ENCODE assay signal across 14 cellular contexts in the genomic region with DNA sequence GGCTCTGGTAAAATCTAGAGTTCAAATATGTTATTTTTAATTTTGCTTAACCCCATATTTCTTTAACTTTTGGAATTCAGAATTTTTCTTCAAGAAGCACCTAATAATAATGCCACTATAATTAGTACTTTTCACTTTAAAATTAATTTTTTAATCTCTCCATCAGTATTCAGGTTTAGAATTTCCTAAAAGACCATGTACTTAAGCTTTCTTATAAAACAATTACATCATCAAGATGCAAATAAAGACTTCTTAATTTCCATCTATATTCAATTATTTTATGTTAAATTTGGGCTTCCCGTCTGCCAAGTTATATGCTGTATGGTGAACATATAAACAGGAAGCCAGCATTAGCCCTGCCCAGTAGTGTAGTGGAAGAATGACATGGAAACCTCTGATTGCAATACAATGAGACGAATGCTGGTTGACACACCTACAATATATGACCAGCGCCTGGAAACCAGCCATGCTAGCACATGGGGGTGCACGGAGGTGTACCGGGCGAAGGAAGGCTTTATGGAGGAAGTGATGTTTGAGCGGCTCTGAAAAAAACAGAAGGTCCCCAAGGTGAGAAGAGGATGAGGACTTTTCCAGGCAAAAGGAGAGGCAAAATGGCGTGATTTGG.
"Had no signal": no experiment of that assay in that cellular context is flagged by ENCODE, and none has a peak within 500 bp of the region (broad histone marks: within the 10 kb centered on the region; RNA-seq: fewer than 3 reads in every experiment).

No MANE protein-coding gene starts in this region.

- H3K4me1 Mint-ChIP-seq: stimulated activated effector memory CD8-positive, alpha-beta T cell treated with anti-CD3 and anti-CD28 coated beads, Interleukin-12 subunit alpha, Interleukin-12 subunit beta, amount 100 ng/mL, for 72 hours had no signal

- DNase-seq: activated CD4-positive, alpha-beta memory T cell treated with anti-CD3 and anti-CD28 coated beads for 36 hours; activated gamma-delta T cell; activated T-cell treated with anti-CD3 and anti-CD28 coated beads, Interleukin-2, amount 50 U/mL, for 48 hours; effector memory CD4-positive, alpha-beta T cell; T-helper 9 cell had no signal

- ATAC-seq: gastroesophageal sphincter had no signal

- H3K27me3 ChIP-seq: ascending aorta, cardiac muscle cell, gastroesophageal sphincter, right atrium auricular region had no signal

- H3K4me3 Mint-ChIP-seq: activated CD4-positive, alpha-beta memory T cell treated with anti-CD3 and anti-CD28 coated beads for 36 hours; activated naive CD8-positive, alpha-beta T cell; mesothelial cell of epicardium; stimulated activated effector memory CD8-positive, alpha-beta T cell treated with anti-CD3 and anti-CD28 coated beads, Interleukin-12 subunit alpha, Interleukin-12 subunit beta, amount 100 ng/mL, for 72 hours had no signal

- H3K27ac Mint-ChIP-seq: activated CD4-positive, alpha-beta memory T cell treated with anti-CD3 and anti-CD28 coated beads for 36 hours; activated naive CD8-positive, alpha-beta T cell; stimulated activated effector memory CD8-positive, alpha-beta T cell treated with anti-CD3 and anti-CD28 coated beads, Interleukin-12 subunit alpha, Interleukin-12 subunit beta, amount 100 ng/mL, for 72 hours had no signal

- H3K9me3 Mint-ChIP-seq: activated CD4-positive, alpha-beta memory T cell treated with anti-CD3 and anti-CD28 coated beads for 36 hours; mesothelial cell of epicardium; stimulated activated effector memory CD8-positive, alpha-beta T cell treated with anti-CD3 and anti-CD28 coated beads, Interleukin-12 subunit alpha, Interleukin-12 subunit beta, amount 100 ng/mL, for 72 hours had no signal

- H3K27ac ChIP-seq: ascending aorta, cardiac muscle cell, coronary artery, gastroesophageal sphincter, right atrium auricular region, tibial nerve had no signal

- H3K9me3 ChIP-seq: ascending aorta, gastroesophageal sphincter, right atrium auricular region, tibial nerve had no signal

- H3K4me3 ChIP-seq: ascending aorta, cardiac muscle cell, coronary artery, gastroesophageal sphincter, right atrium auricular region, tibial nerve had no signal

- H3K36me3 Mint-ChIP-seq: activated CD4-positive, alpha-beta memory T cell treated with anti-CD3 and anti-CD28 coated beads for 36 hours; activated naive CD8-positive, alpha-beta T cell; mesothelial cell of epicardium; stimulated activated effector memory CD8-positive, alpha-beta T cell treated with anti-CD3 and anti-CD28 coated beads, Interleukin-12 subunit alpha, Interleukin-12 subunit beta, amount 100 ng/mL, for 72 hours had no signal

- H3K36me3 ChIP-seq: ascending aorta, cardiac muscle cell, gastroesophageal sphincter, right atrium auricular region, tibial nerve had no signal

- H3K4me1 ChIP-seq: ascending aorta, gastroesophageal sphincter, right atrium auricular region, tibial nerve had no signal
